Comparison of ENCODE assay signal across 8 cellular contexts in the genomic region with DNA sequence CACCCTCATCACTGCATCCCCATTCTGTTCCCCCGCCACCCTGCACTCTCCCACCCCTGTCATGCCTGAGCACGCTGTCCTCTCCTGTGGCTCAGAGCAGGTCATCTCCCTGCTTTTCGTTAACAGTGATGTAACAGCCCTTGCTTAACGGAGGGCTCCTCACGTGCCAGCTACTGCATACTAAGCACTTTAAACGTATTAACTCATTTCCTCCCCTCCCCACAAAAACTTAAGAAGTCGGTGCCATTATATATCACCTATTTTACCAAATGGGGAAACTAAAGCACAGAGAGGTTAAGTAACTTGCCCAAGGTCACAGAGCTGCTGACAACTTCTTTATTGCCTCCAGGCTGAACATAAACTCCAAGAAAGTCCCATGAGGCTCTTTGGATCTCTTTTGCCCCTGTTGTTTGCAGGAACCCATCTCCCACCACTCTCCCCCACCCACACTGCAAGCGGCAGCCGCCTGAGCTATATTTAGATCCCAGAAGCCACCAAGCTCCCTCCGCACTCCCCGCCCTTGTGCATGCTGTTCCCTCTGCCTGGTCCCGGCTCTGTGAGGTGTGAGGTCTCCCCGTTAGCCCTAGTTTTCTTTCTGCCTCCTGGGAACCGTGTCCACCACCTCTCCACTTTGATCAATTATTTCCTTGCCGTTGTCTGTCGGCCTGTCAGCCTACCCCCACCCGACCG. TPM values are rescaled to one million over a fixed set of nuclear protein-coding genes. Genes with fewer than 3 reads are reported as not detected.
DNase-seq lines count a peak whose midpoint lies in the region; ATAC-seq and TF ChIP-seq lines count a peak whose summit lies in the region.

No MANE protein-coding gene starts in this region.

- no peak overlapping the region for H4K5ac ChIP-seq in H9 (ENCODE audit: insufficient read length, low read depth, low read length)

- no peak overlapping the region for H2BK15ac ChIP-seq in H9 (ENCODE audit: low read depth, low read length)

- H3K4ac ChIP-seq in H9 (ENCODE audit: low read depth, low read length): no peak overlapping the region

- no peak overlapping the region for H2BK120ac ChIP-seq in H9 (ENCODE audit: low read depth, low read length, poor library complexity, severe bottlenecking)

- peaks cover 33% of the 10 kb centered on the region for H3K27me3 Mint-ChIP-seq in H9 (ENCODE audit: low read depth)
- H3K27me3 Mint-ChIP-seq in T-helper 17 cell: no peaks in the 10 kb centered on the region

- no peaks in the 10 kb centered on the region for H3K9me3 Mint-ChIP-seq in H9

- H3K27ac ChIP-seq in 22Rv1: peak overlapping the region; percentile 79
- H3K27ac ChIP-seq in H9 (ENCODE audit: insufficient read length, low read depth, low read length): no peak overlapping the region
- H3K27ac ChIP-seq in psoas muscle: peak overlapping the region; percentile 79

- no peak overlapping the region for H4K8ac ChIP-seq in H9 (replicated peaks; ENCODE audit: insufficient read length, low read depth, low read length)

- no peak overlapping the region for H2AFZ ChIP-seq in H9 (ENCODE audit: low read length)

- peak overlapping the region; percentile 91 for H3K4me2 ChIP-seq in H9 (ENCODE audit: insufficient read depth, insufficient read length, low read length)

- H2AK5ac ChIP-seq in H9 (ENCODE audit: insufficient read length, low read length): no peak overlapping the region

- no peak overlapping the region for H2BK20ac ChIP-seq in H9 (ENCODE audit: low read depth, low read length, poor library complexity, severe bottlenecking)

- ATAC-seq in T-helper 17 cell (peak; percentile 30), psoas muscle (no peak), GM19023 (IDR thresholded peaks at IDR 0.05; ENCODE audit: unreplicated experiment) (no peak), HG02938 (IDR thresholded peaks at IDR 0.05; ENCODE audit: unreplicated experiment) (no peak), GM18868 (IDR thresholded peaks at IDR 0.05; ENCODE audit: unreplicated experiment) (no peak)

- H3K4me1 Mint-ChIP-seq in H9: peaks cover 35 to 54% of the 10 kb centered on the region in 2 experiments
- peaks cover 77% of the 10 kb centered on the region for H3K4me1 Mint-ChIP-seq in T-helper 17 cell

- no peak overlapping the region for H3T11ph ChIP-seq in H9 (ENCODE audit: low read length)

- H3K14ac ChIP-seq in H9 (ENCODE audit: insufficient read depth, low read length): no peak overlapping the region

- no peak overlapping the region for H3K23ac ChIP-seq in H9 (ENCODE audit: insufficient read length, low read depth, low read length)

- no peaks in the 10 kb centered on the region for H3K4me1 ChIP-seq in H9 (ENCODE audit: insufficient read depth, low read length)
- peaks cover 42% of the 10 kb centered on the region for H3K4me1 ChIP-seq in psoas muscle

- H3K79me2 ChIP-seq in H9 (ENCODE audit: insufficient read depth, low read length): no peaks in the 10 kb centered on the region

- TF ChIP-seq CTCF in 22Rv1 (IDR thresholded peaks at IDR 0.05): no peak
- TF ChIP-seq CTCF in H9 (conservative IDR thresholded peaks at IDR 0.05): no peak
- no peak for TF ChIP-seq CTCF in psoas muscle (IDR thresholded peaks at IDR 0.05)

- no peak overlapping the region for H2BK5ac ChIP-seq in H9 (ENCODE audit: insufficient read length, low read length)

- peak overlapping the region; percentile 70 to 85 for H3K4me3 Mint-ChIP-seq in H9
- H3K4me3 Mint-ChIP-seq in T-helper 17 cell: peak overlapping the region; percentile 97

- H3K9me3 ChIP-seq in H9 (ENCODE audit: control insufficient read depth, low read depth, low read length) (no peaks in the 10 kb centered on the region), T-helper 17 cell (ENCODE audit: control insufficient read depth, low read length, poor library complexity, severe bottlenecking) (no peaks in the 10 kb centered on the region), psoas muscle (no peaks in the 10 kb centered on the region)

- H3K36me3 ChIP-seq in psoas muscle (ENCODE audit: insufficient read depth in 1 of 2, low read depth in 1 of 2): no peaks in the 10 kb centered on the region

- intact Hi-C loops in psoas muscle (cut with DNase I): loop anchor here in 1 of 2 donors (5.0 kb wide), 2 partner anchors 56 to 156 kb away; a partner anchor contains a TSS

- H4K91ac ChIP-seq in H9 (ENCODE audit: insufficient read length, low read depth, low read length): no peak overlapping the region

- H3K79me1 ChIP-seq in H9 (ENCODE audit: insufficient read depth, low read depth, low read length, poor library complexity, severe bottlenecking): no peaks in the 10 kb centered on the region

- H3K4me3 ChIP-seq in psoas muscle: peak overlapping the region; percentile 86

- no peak overlapping the region for H2BK12ac ChIP-seq in H9 (ENCODE audit: insufficient read length, low read depth, low read length)

- peaks cover 11% of the 10 kb centered on the region for H3K23me2 ChIP-seq in H9 (ENCODE audit: insufficient read length, low read depth, low read length, poor library complexity, severe bottlenecking)

- H4K20me1 ChIP-seq in H9 (ENCODE audit: control insufficient read depth, insufficient read depth, insufficient read length): no peaks in the 10 kb centered on the region

- no peak overlapping the region for H3K56ac ChIP-seq in H9 (ENCODE audit: insufficient read length, low read depth, low read length)

- no CpG with 5 or more reads among the region's 18 CpGs for WGBS in H9 (ENCODE audit: extremely low coverage, insufficient read length, low lambda C conversion rate)
- WGBS in psoas muscle, 3 donors: 17 to 20% (median 18%) methylated on average over 18 of the region's 18 CpGs

- no peak overlapping the region for H3K18ac ChIP-seq in H9 (ENCODE audit: insufficient read length, low read depth, low read length)

- no peak overlapping the region for H3K9ac ChIP-seq in H9 (ENCODE audit: extremely low read depth, insufficient read length, low read length)

- DNase-seq in H9 (no peak), T-helper 17 cell (no peak), fibroblast of gingiva (ENCODE audit: low read depth) (peak; percentile 28), psoas muscle (no peak)

- H3K36me3 Mint-ChIP-seq in H9 (ENCODE audit: insufficient read depth in 1 of 3, low read depth in 3 of 3) (peaks cover 0 to 5% (median 4%) of the 10 kb centered on the region in 3 experiments; a peak in 3 of 7 replicates), T-helper 17 cell (ENCODE audit: low read depth) (peaks cover 5% of the 10 kb centered on the region)

- H3K27me3 ChIP-seq in H9 (ENCODE audit: insufficient read depth, low read length): peaks cover 4% of the 10 kb centered on the region; the same call in 1 of the 2 replicates
- H3K27me3 ChIP-seq in psoas muscle (ENCODE audit: insufficient read depth in 3 of 3, low read length in 2 of 3): no peaks in the 10 kb centered on the region

- H3K27ac Mint-ChIP-seq in H9 (peak overlapping the region in 1 of 3 experiments; percentile 71; a peak in 1 of 7 replicates), T-helper 17 cell (peak overlapping the region; percentile 100)

RNA-seq across cellular contexts. Expression of a gene that starts 0.8 kb away (rescaled TPM):
- total RNA-seq in H9 (2021): 49.2 and 49.3 TPM in 2 replicates
- 100 to 1,000 TPM; 188 to 208 TPM for total RNA-seq in T-helper 17 cell
- 10 to 100 TPM; 15.5 to 23.8 (median 17.9) TPM for total RNA-seq in psoas muscle
- 10 to 100 TPM; 12.2 to 29.6 (median 15.1) TPM for polyA plus RNA-seq in psoas muscle

RNA-seq across cellular contexts. Expression of a gene that starts 31.5 kb away (rescaled TPM):
- not detected in 2 replicates for total RNA-seq in H9 (2021)
- total RNA-seq in T-helper 17 cell: under 1 TPM; 0.82 to 0.91 TPM
- total RNA-seq in psoas muscle: under 1 TPM in 2 of 4 donors, not detected in 2; 0.36 to 0.66 TPM
- polyA plus RNA-seq in psoas muscle: not detected

RNA-seq across cellular contexts. Expression of a gene that starts 32.5 kb away (rescaled TPM):
- total RNA-seq in H9 (2021) (not detected in 2 replicates), T-helper 17 cell (not detected), psoas muscle (not detected)
- polyA plus RNA-seq in psoas muscle: under 1 TPM in 1 of 3 donors, not detected in 2; 0.03 TPM

RNA-seq across cellular contexts. Expression of a gene that starts 45.3 kb away (rescaled TPM):
- total RNA-seq in H9 (2021) (not detected in 2 replicates), T-helper 17 cell (under 1 TPM in 1 of 2 donors, not detected in 1; 0.20 TPM), psoas muscle (under 1 TPM in 1 of 4 donors, not detected in 3; 0.19 TPM)
- polyA plus RNA-seq in psoas muscle: under 1 TPM in 2 of 3 donors, not detected in 1; 0.03 to 0.04 TPM

RNA-seq across cellular contexts. Expression of a gene that starts 55.8 kb away (rescaled TPM):
- 0.33 TPM in 1 of 2 replicates, not detected in the other for total RNA-seq in H9 (2021)
- under 1 TPM in 1 of 2 donors, not detected in 1; 0.13 TPM for total RNA-seq in T-helper 17 cell
- 1 to 10 TPM in 1 of 4 donors, under 1 TPM in 1, not detected in 2; 0.11 to 2.4 TPM for total RNA-seq in psoas muscle
- polyA plus RNA-seq in psoas muscle: 1 to 10 TPM in 1 of 3 donors, under 1 TPM in 2; 0.14 to 3.0 (median 0.61) TPM
